ENCODE assay signal across 22 cellular contexts in the genomic region with DNA sequence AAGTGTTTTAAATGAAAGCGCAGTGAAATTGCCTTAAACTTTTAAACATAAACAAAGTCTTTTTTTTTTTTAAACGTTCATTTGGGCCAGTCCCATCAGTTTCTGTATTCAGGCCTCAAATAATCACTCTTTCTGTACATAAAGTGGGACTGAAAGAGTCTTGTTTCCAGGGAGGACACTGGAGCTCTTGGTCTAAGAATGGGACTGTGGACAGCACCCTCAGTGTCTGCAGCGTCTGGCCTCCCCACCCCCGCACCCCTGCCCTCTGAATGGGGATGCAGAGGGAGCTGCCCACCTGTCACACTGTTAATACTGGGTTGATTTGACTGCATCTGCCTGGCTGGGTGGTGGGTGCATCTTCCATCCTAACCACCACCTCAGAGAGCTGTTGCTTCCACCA. TPM values are rescaled to one million over a fixed set of nuclear protein-coding genes. Genes with fewer than 3 reads are reported as not detected.
DNase-seq lines count a peak whose midpoint lies in the region; ATAC-seq and TF ChIP-seq lines count a peak whose summit lies in the region.
"Had no signal": no experiment of that assay in that cellular context is flagged by ENCODE, and none has a peak within 500 bp of the region (broad histone marks: within the 10 kb centered on the region; RNA-seq: fewer than 3 reads in every experiment).

No MANE protein-coding gene starts in this region.

- no peak overlapping the region for H2BK120ac ChIP-seq in trophoblast cell (ENCODE audit: insufficient read depth, low read length, poor library complexity)

- H4K12ac ChIP-seq in trophoblast cell (ENCODE audit: low read depth, low read length), result no peak overlapping the region

- no peak overlapping the region for H2AK5ac ChIP-seq in trophoblast cell (ENCODE audit: low read length)

- H3K27ac Mint-ChIP-seq in CD4-positive, alpha-beta T cell, result no peak overlapping the region
- H3K27ac Mint-ChIP-seq: activated CD8-positive, alpha-beta T cell treated with anti-CD3 and anti-CD28 coated beads for 36 hours had no signal

- no peaks in the 10 kb centered on the region for H3K9me3 Mint-ChIP-seq in CD4-positive, alpha-beta T cell
- H3K9me3 Mint-ChIP-seq: activated CD8-positive, alpha-beta T cell treated with anti-CD3 and anti-CD28 coated beads for 36 hours had no signal

- H3K79me2 ChIP-seq in PC-9 (ENCODE audit: low read depth) (no peaks in the 10 kb centered on the region), trophoblast cell (ENCODE audit: control insufficient read depth, insufficient read depth, low read length, poor library complexity) (no peaks in the 10 kb centered on the region)

- H3K4me3 ChIP-seq in PC-9 (no peak overlapping the region), trophoblast cell (ENCODE audit: low read depth, low read length) (no peak overlapping the region)
- H3K4me3 ChIP-seq: coronary artery, esophagus squamous epithelium, gastrocnemius medialis had no signal

- H3K36me3 Mint-ChIP-seq in CD4-positive, alpha-beta T cell (ENCODE audit: low read depth), result no peaks in the 10 kb centered on the region

- no peak overlapping the region for H3K4me3 Mint-ChIP-seq in CD4-positive, alpha-beta T cell
- H3K4me3 Mint-ChIP-seq: activated CD8-positive, alpha-beta T cell treated with anti-CD3 and anti-CD28 coated beads for 36 hours had no signal

- H3F3A ChIP-seq in PC-9 (ENCODE audit: insufficient read depth, low read depth), result peaks cover 30% of the 10 kb centered on the region

- intact Hi-C loops in PC-9 (cut with micrococcal nuclease; ENCODE audit: unreplicated experiment), result no loop called here
- intact Hi-C loops in CD4-positive, alpha-beta T cell (cut with DNase I, micrococcal nuclease), result loop anchor here in 1 of 2 experiments (10.0 kb wide), 1 partner anchor 485 kb away; no protein-coding TSS in a partner anchor

- no peak overlapping the region for H3K23ac ChIP-seq in trophoblast cell (ENCODE audit: low read length)

- no peak overlapping the region for H3K18ac ChIP-seq in trophoblast cell (ENCODE audit: low read length)

- POLR2A ChIA-PET in PC-9 (lab: Charles Lee; ENCODE audit: unreplicated experiment), result no interaction called here
- POLR2A ChIA-PET in CD4-positive, alpha-beta T cell (lab: Charles Lee), result no interaction called here

- no peak overlapping the region for H2BK12ac ChIP-seq in trophoblast cell (ENCODE audit: low read length)

- H4K8ac ChIP-seq in trophoblast cell (ENCODE audit: low read depth, low read length), result no peak overlapping the region

- peak overlapping the region; percentile 5 for H3K14ac ChIP-seq in trophoblast cell (ENCODE audit: low read length)

- no peak overlapping the region for H4K91ac ChIP-seq in trophoblast cell (ENCODE audit: low read depth, low read length)

- no peaks in the 10 kb centered on the region for H3K9me2 ChIP-seq in PC-9 (ENCODE audit: insufficient read depth)

- no peak overlapping the region for H2AFZ ChIP-seq in PC-9
- H2AFZ ChIP-seq in trophoblast cell (ENCODE audit: insufficient read depth, low read length, poor library complexity), result no peak overlapping the region

- peak in 9 of 14 donors; percentile 15 to 71 (median 32) for DNase-seq in C1 segment of cervical spinal cord (lab: John Stamatoyannopoulos, UW)
- DNase-seq in PC-9, result no peak
- DNase-seq in epithelial cell of prostate (ENCODE audit: low read depth, low spot score), result no peak
- no peak for DNase-seq in trophoblast cell
- DNase-seq in CD4-positive, alpha-beta T cell, result no peak
- DNase-seq in HuH-7.5 (ENCODE audit: low spot score), result no peak
- DNase-seq: activated CD4-positive, CD25-positive, alpha-beta regulatory T cell; activated CD8-positive, alpha-beta T cell treated with anti-CD3 and anti-CD28 coated beads for 36 hours; activated gamma-delta T cell; activated T-cell treated with anti-CD3 and anti-CD28 coated beads for 4 hours; esophagus squamous epithelium; gastrocnemius medialis; Kasumi-1; kidney; NCI-H1694; T-helper 9 cell had no signal

- H3K4me1 ChIP-seq in PC-9 (replicated peaks; ENCODE audit: insufficient read depth), result peaks cover 29% of the 10 kb centered on the region
- H3K4me1 ChIP-seq in trophoblast cell (ENCODE audit: control insufficient read depth in 1 of 2, insufficient read depth in 2 of 2, low read length in 2 of 2), result peaks cover 3 to 4% of the 10 kb centered on the region in 2 experiments
- H3K4me1 ChIP-seq: gastrocnemius medialis had no signal

- no peak for ATAC-seq in CD4-positive, alpha-beta T cell (ENCODE audit: poor library complexity)
- no peak for ATAC-seq in GM19395 (IDR thresholded peaks at IDR 0.05; ENCODE audit: unreplicated experiment)
- ATAC-seq: activated CD8-positive, alpha-beta T cell treated with anti-CD3 and anti-CD28 coated beads for 36 hours; gastrocnemius medialis had no signal

- peaks cover 31% of the 10 kb centered on the region for H3K4me1 Mint-ChIP-seq in CD4-positive, alpha-beta T cell (ENCODE audit: low read depth)

- peaks cover 17% of the 10 kb centered on the region for H3K27me3 Mint-ChIP-seq in CD4-positive, alpha-beta T cell

- BruUV-seq in PC-9 (replicated peaks; lab: Mats Ljungman, UMichigan), result no TSS peak

- H3K27me3 ChIP-seq in PC-9 (ENCODE audit: insufficient read depth, low read depth), result no peaks in the 10 kb centered on the region
- H3K27me3 ChIP-seq in trophoblast cell (ENCODE audit: insufficient read depth, low read length), result peaks cover 6% of the 10 kb centered on the region
- H3K27me3 ChIP-seq in CD4-positive, alpha-beta T cell (ENCODE audit: control insufficient read depth, insufficient read depth, low read length), result peaks cover 3% of the 10 kb centered on the region
- H3K27me3 ChIP-seq: brain microvascular endothelial cell had no signal

- no peaks in the 10 kb centered on the region for H4K20me1 ChIP-seq in PC-9 (ENCODE audit: insufficient read depth)

- H3K4ac ChIP-seq in trophoblast cell (ENCODE audit: low read depth, low read length), result no peak overlapping the region

- peak overlapping the region; percentile 6 for H2BK5ac ChIP-seq in trophoblast cell (ENCODE audit: low read depth, low read length, poor library complexity)

- H3K79me1 ChIP-seq in trophoblast cell (ENCODE audit: low read length), result no peaks in the 10 kb centered on the region

- no peak overlapping the region for H3K9ac ChIP-seq in trophoblast cell (ENCODE audit: low read length)

- no peaks in the 10 kb centered on the region for H3K36me3 ChIP-seq in PC-9 (ENCODE audit: low read depth)
- no peaks in the 10 kb centered on the region for H3K36me3 ChIP-seq in trophoblast cell (ENCODE audit: control insufficient read depth in 1 of 2, insufficient read depth in 2 of 2, low read length in 2 of 2)
- H3K36me3 ChIP-seq: brain microvascular endothelial cell, esophagus squamous epithelium, gastrocnemius medialis, neutrophil had no signal

- no peak for TF ChIP-seq CTCF in PC-9 (conservative IDR thresholded peaks at IDR 0.05)
- TF ChIP-seq CTCF in CD4-positive, alpha-beta T cell (IDR thresholded peaks at IDR 0.05), result no peak

- CTCF ChIA-PET in PC-9 (lab: Charles Lee), result no interaction called here
- CTCF ChIA-PET in CD4-positive, alpha-beta T cell (lab: Charles Lee), result no interaction called here

- H3K4me2 ChIP-seq in PC-9 (peak overlapping the region; percentile 27), trophoblast cell (ENCODE audit: low read length) (no peak overlapping the region)

- WGBS in trophoblast cell (ENCODE audit: extremely low coverage, insufficient coverage, insufficient read length), result no CpG with 5 or more reads among the region's 4 CpGs

- H3K9me3 ChIP-seq in PC-9 (ENCODE audit: insufficient read depth, low read depth), result no peaks in the 10 kb centered on the region; the same call in 1 of the 2 replicates
- H3K9me3 ChIP-seq in trophoblast cell (ENCODE audit: insufficient read depth, low read depth, low read length), result no peaks in the 10 kb centered on the region
- no peaks in the 10 kb centered on the region for H3K9me3 ChIP-seq in CD4-positive, alpha-beta T cell (ENCODE audit: control insufficient read depth, low read length)
- H3K9me3 ChIP-seq: esophagus squamous epithelium, gastrocnemius medialis, neutrophil had no signal

- H3K27ac ChIP-seq in PC-9 (peak overlapping the region; percentile 59), epithelial cell of prostate (peak overlapping the region; percentile 99), trophoblast cell (ENCODE audit: low read depth, low read length) (no peak overlapping the region)
- no peak overlapping the region for H3K27ac ChIP-seq in CD4-positive, alpha-beta T cell (ENCODE audit: low read depth, low read length)
- H3K27ac ChIP-seq: brain microvascular endothelial cell, C4-2B, coronary artery, esophagus squamous epithelium, gastrocnemius medialis, neutrophil had no signal

RNA-seq across cellular contexts. Expression of a gene that starts 5.2 kb away (rescaled TPM):
- 1.3 and 1.8 TPM in 2 replicates for total RNA-seq in PC-9 (2021)
- polyA plus RNA-seq in trophoblast cell (2013), result 3.4 and 3.5 TPM in 2 replicates
- 1 to 10 TPM; 1.8 to 2.0 TPM for total RNA-seq in CD4-positive, alpha-beta T cell
- total RNA-seq: activated CD8-positive, alpha-beta T cell treated with anti-CD3 and anti-CD28 coated beads for 36 hours; gastrocnemius medialis; lung microvascular endothelial cell had no signal

Comparison
In these comparisons a context has a peak if more than half of its experiments do, and no peak if none do; other contexts are left out.
1. DNase-seq: peak in C1 segment of cervical spinal cord (9 of 14); none in PC-9 (0 of 2), epithelial cell of prostate (single experiment), trophoblast cell (0 of 2), CD4-positive, alpha-beta T cell (0 of 10) and HuH-7.5 (single experiment).
2. H3K27ac ChIP-seq: peak in PC-9 (single experiment) and epithelial cell of prostate (single experiment); none in trophoblast cell (single experiment) and CD4-positive, alpha-beta T cell (single experiment).